Comparison of ENCODE assay signal across 1 cellular context in genomic region chrX:1451676-1452496, GRCh38.
TF ChIP-seq lines count a peak whose summit lies in the region.

No MANE protein-coding gene starts in this region.

TF ChIP-seq in GM23338, 12 proteins besides CTCF, POLR2A, EP300 and RAD21 (continued from another document):
- TF ChIP-seq REST (IDR thresholded peaks at IDR 0.05; ENCODE audit: unreplicated experiment), result no peak
TF ChIP-seq in GM23338: peak in this region for 0.
